In genomic region chr4:185183622-185184281, GRCh38 we compare ENCODE assay signal across 8 cellular contexts. TPM values are rescaled to one million over a fixed set of nuclear protein-coding genes. Genes with fewer than 3 reads are reported as not detected.
DNase-seq lines count a peak whose midpoint lies in the region; ATAC-seq and TF ChIP-seq lines count a peak whose summit lies in the region.

No MANE protein-coding gene starts in this region.

- DNase-seq in GDM1 (lab: John Stamatoyannopoulos, UW) (peak; percentile 53), NCI-H460 (ENCODE audit: extremely low read depth, low read depth) (peak; percentile 79), choroid plexus epithelial cell (ENCODE audit: low read depth) (peak; percentile 97), left lobe of liver (ENCODE audit: low spot score) (peak; percentile 69)
- peak; percentile 58 to 67 for DNase-seq in activated CD4-positive, alpha-beta T cell treated with anti-CD3 and anti-CD28 coated beads for 24 hours (ENCODE audit: low read depth in 2 of 2)
- DNase-seq in stimulated activated CD4-positive, alpha-beta T cell treated with anti-CD3 and anti-CD28 coated beads, Interleukin-4, amount 100 ng/mL, for 4 hours, result peak; percentile 63 to 65

- ATAC-seq in HG03342 (IDR thresholded peaks at IDR 0.05; ENCODE audit: unreplicated experiment), result peak; percentile 55
- ATAC-seq in left lobe of liver, result peak; percentile 93
- no peak for ATAC-seq in GM18502 (IDR thresholded peaks at IDR 0.05; ENCODE audit: poor library complexity, unreplicated experiment)

- no peak overlapping the region for H3K4me3 ChIP-seq in choroid plexus epithelial cell (ENCODE audit: low read depth, low read length)

- peak; percentile 91 for TF ChIP-seq CTCF in choroid plexus epithelial cell (conservative IDR thresholded peaks at IDR 0.05; ENCODE audit: low read depth, low read length)

RNA-seq across cellular contexts. Expression of gene CFAP97, which starts 20.0 kb away (rescaled TPM):
- total RNA-seq in NCI-H460 (2014; rRNA removed; shearing (Covaris generic)), result 42.6 and 44.1 TPM in 2 replicates
- 15.2 and 21.5 TPM in 2 replicates for polyA plus RNA-seq in NCI-H460 (2014; cell fraction: nucleus; rRNA removed)
- 11.3 TPM for total RNA-seq in left lobe of liver

RNA-seq across cellular contexts. Expression of gene SNX25, which starts 25.6 kb away (rescaled TPM):
- total RNA-seq in NCI-H460 (2014; rRNA removed; shearing (Covaris generic)), result 11.9 and 12.5 TPM in 2 replicates
- 9.5 and 16.3 TPM in 2 replicates for polyA plus RNA-seq in NCI-H460 (2014; cell fraction: nucleus; rRNA removed)
- 11.4 TPM for total RNA-seq in left lobe of liver

RNA-seq across cellular contexts. Expression of gene SLC25A4, which starts 40.7 kb away (rescaled TPM):
- 15.3 and 16.9 TPM in 2 replicates for total RNA-seq in NCI-H460 (2014; rRNA removed; shearing (Covaris generic))
- polyA plus RNA-seq in NCI-H460 (2014; cell fraction: nucleus; rRNA removed), result 13.4 and 18.3 TPM in 2 replicates
- 30.6 TPM for total RNA-seq in left lobe of liver
